ENCODE assay signal across 9 cellular contexts in the genomic region with DNA sequence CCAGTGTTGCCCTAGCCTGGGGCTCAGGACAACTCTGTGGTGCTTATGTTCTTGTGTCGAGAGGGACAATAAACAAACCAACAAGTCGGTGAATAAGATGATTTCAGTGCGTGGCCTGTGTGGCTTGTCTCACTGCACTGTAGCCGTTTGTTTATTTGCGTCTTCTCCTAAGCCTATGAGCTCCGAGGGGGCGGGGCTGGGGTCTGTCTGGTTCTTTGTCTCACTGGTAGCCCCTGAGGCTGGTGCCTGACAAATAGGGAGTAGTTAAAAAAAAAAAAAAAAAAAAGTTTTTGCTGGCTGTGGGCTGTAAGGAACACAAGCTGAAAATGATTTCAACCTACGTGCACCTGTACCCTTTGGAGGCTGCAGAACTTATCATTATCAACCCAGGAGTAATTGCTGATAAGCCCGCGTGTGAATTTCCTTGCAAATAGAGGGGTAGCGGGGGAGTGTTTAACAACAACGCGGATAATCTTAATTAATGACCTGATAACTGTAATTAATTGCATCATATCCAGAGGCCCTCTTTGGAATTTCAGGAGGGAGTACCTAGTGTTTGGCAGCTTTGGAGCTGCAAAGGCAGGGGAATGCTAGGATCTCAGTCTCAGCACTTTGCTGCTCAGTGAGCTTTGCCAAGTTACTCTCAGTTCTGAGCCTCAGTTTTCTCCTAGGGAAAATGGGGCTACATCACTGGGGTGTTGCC. TPM values are rescaled to one million over a fixed set of nuclear protein-coding genes. Genes with fewer than 3 reads are reported as not detected.
DNase-seq lines count a peak whose midpoint lies in the region; ATAC-seq and TF ChIP-seq lines count a peak whose summit lies in the region.
"Had no signal": no experiment of that assay in that cellular context is flagged by ENCODE, and none has a peak within 500 bp of the region (broad histone marks: within the 10 kb centered on the region; RNA-seq: fewer than 3 reads in every experiment).

No MANE protein-coding gene starts in this region.

- no peaks in the 10 kb centered on the region for H3K36me3 ChIP-seq in HUES48 (ENCODE audit: control insufficient read depth, insufficient read depth, low read length)

- CTCF ChIA-PET in T-cell (lab: Charles Lee), result interaction anchor here in 1 of 2 donors (0.7 kb wide), 1 partner anchor 410 kb away, joined by 7 read pairs; no protein-coding TSS in a partner anchor
- CTCF ChIA-PET in CD4-positive, alpha-beta T cell (lab: Charles Lee), result interaction anchor here (0.6 kb wide), 1 partner anchor 251 kb away, joined by 3 read pairs; no protein-coding TSS in a partner anchor

- peak overlapping the region; percentile 28 to 75 (median 36) for H3K4me3 Mint-ChIP-seq in T-cell
- H3K4me3 Mint-ChIP-seq in stimulated activated effector memory CD8-positive, alpha-beta T cell treated with anti-CD3 and anti-CD28 coated beads, Interleukin-12 subunit alpha, Interleukin-12 subunit beta, amount 100 ng/mL, for 72 hours, result peak overlapping the region; percentile 55
- H3K4me3 Mint-ChIP-seq in CD4-positive, alpha-beta T cell, result no peak overlapping the region
- H3K4me3 Mint-ChIP-seq: activated CD4-positive, alpha-beta T cell treated with anti-CD3 and anti-CD28 coated beads, Interleukin-2, amount 10 ng/mL, durations not matched to agents 7 days and 5 days had no signal

- no peaks in the 10 kb centered on the region for H3K36me3 Mint-ChIP-seq in T-cell
- H3K36me3 Mint-ChIP-seq in stimulated activated effector memory CD8-positive, alpha-beta T cell treated with anti-CD3 and anti-CD28 coated beads, Interleukin-12 subunit alpha, Interleukin-12 subunit beta, amount 100 ng/mL, for 72 hours, result peaks cover 5% of the 10 kb centered on the region
- H3K36me3 Mint-ChIP-seq in CD4-positive, alpha-beta T cell (ENCODE audit: low read depth), result no peaks in the 10 kb centered on the region

- H3K9me3 Mint-ChIP-seq in T-cell, result no peaks in the 10 kb centered on the region
- no peaks in the 10 kb centered on the region for H3K9me3 Mint-ChIP-seq in stimulated activated effector memory CD8-positive, alpha-beta T cell treated with anti-CD3 and anti-CD28 coated beads, Interleukin-12 subunit alpha, Interleukin-12 subunit beta, amount 100 ng/mL, for 72 hours
- no peaks in the 10 kb centered on the region for H3K9me3 Mint-ChIP-seq in CD4-positive, alpha-beta T cell
- H3K9me3 Mint-ChIP-seq: activated CD4-positive, alpha-beta T cell treated with anti-CD3 and anti-CD28 coated beads, Interleukin-2, amount 10 ng/mL, durations not matched to agents 7 days and 5 days had no signal

- peak overlapping the region; percentile 30; the same call in 1 of the 2 replicates for H3K9ac ChIP-seq in HUES48 (ENCODE audit: low read depth, low read length)

- H3K27me3 Mint-ChIP-seq in T-cell, result peaks cover 45 to 58% of the 10 kb centered on the region in 2 donors
- peaks cover 60% of the 10 kb centered on the region for H3K27me3 Mint-ChIP-seq in CD4-positive, alpha-beta T cell

- H3K27me3 ChIP-seq in HUES48 (ENCODE audit: control insufficient read depth, insufficient read depth, low read length), result no peaks in the 10 kb centered on the region
- peaks cover 40% of the 10 kb centered on the region for H3K27me3 ChIP-seq in CD4-positive, alpha-beta T cell (ENCODE audit: control insufficient read depth, insufficient read depth, low read length)

- ATAC-seq in T-cell (replicated peaks in 1 of 4) (no peak), HG02870 (IDR thresholded peaks at IDR 0.05; ENCODE audit: unreplicated experiment) (no peak), GM21515 (IDR thresholded peaks at IDR 0.05; ENCODE audit: unreplicated experiment) (no peak)
- no peak for ATAC-seq in stimulated activated effector memory CD8-positive, alpha-beta T cell treated with anti-CD3 and anti-CD28 coated beads, Interleukin-12 subunit alpha, Interleukin-12 subunit beta, amount 100 ng/mL, for 72 hours
- no peak for ATAC-seq in CD4-positive, alpha-beta T cell (ENCODE audit: poor library complexity)

- H3K4me1 Mint-ChIP-seq in T-cell, result peaks cover 5 to 12% (median 11%) of the 10 kb centered on the region in 3 donors
- H3K4me1 Mint-ChIP-seq in stimulated activated effector memory CD8-positive, alpha-beta T cell treated with anti-CD3 and anti-CD28 coated beads, Interleukin-12 subunit alpha, Interleukin-12 subunit beta, amount 100 ng/mL, for 72 hours, result peaks cover 9% of the 10 kb centered on the region
- peaks cover 7% of the 10 kb centered on the region for H3K4me1 Mint-ChIP-seq in CD4-positive, alpha-beta T cell (ENCODE audit: low read depth)

- peaks cover 30% of the 10 kb centered on the region for H3K4me1 ChIP-seq in HUES48 (ENCODE audit: control insufficient read depth, insufficient read depth, low read length)

- H3K27ac Mint-ChIP-seq in T-cell, result no peak overlapping the region
- H3K27ac Mint-ChIP-seq in stimulated activated effector memory CD8-positive, alpha-beta T cell treated with anti-CD3 and anti-CD28 coated beads, Interleukin-12 subunit alpha, Interleukin-12 subunit beta, amount 100 ng/mL, for 72 hours, result no peak overlapping the region
- H3K27ac Mint-ChIP-seq in CD4-positive, alpha-beta T cell, result no peak overlapping the region
- H3K27ac Mint-ChIP-seq: activated CD4-positive, alpha-beta T cell treated with anti-CD3 and anti-CD28 coated beads, Interleukin-2, amount 10 ng/mL, durations not matched to agents 7 days and 5 days had no signal

- peak overlapping the region; percentile 60 for H3K4me3 ChIP-seq in HUES48 (ENCODE audit: low read depth, low read length)

- H3K9me3 ChIP-seq in HUES48 (ENCODE audit: control insufficient read depth, insufficient read depth, low read length), result no peaks in the 10 kb centered on the region
- H3K9me3 ChIP-seq in CD4-positive, alpha-beta T cell (ENCODE audit: control insufficient read depth, low read length), result no peaks in the 10 kb centered on the region

- POLR2A ChIA-PET in T-cell (lab: Charles Lee), result no interaction called here
- POLR2A ChIA-PET in CD4-positive, alpha-beta T cell (lab: Charles Lee), result no interaction called here

- DNase-seq in T-cell (no peak), iPS-NIHi11 (ENCODE audit: low spot score) (peak; percentile 83)
- DNase-seq in stimulated activated effector memory CD8-positive, alpha-beta T cell treated with anti-CD3 and anti-CD28 coated beads, Interleukin-12 subunit alpha, Interleukin-12 subunit beta, amount 100 ng/mL, for 72 hours (ENCODE audit: low spot score in 2 of 2), result no peak
- no peak for DNase-seq in activated CD4-positive, alpha-beta T cell treated with anti-CD3 and anti-CD28 coated beads for 48 hours
- no peak for DNase-seq in CD4-positive, alpha-beta T cell
- DNase-seq: activated CD4-positive, alpha-beta T cell treated with anti-CD3 and anti-CD28 coated beads, Interleukin-2, amount 10 ng/mL, durations not matched to agents 7 days and 5 days had no signal

- peak overlapping the region; percentile 23 for H3K27ac ChIP-seq in HUES48 (ENCODE audit: low read depth, low read length)
- H3K27ac ChIP-seq in CD4-positive, alpha-beta T cell (ENCODE audit: low read depth, low read length), result no peak overlapping the region

- no peak for TF ChIP-seq CTCF in CD4-positive, alpha-beta T cell (IDR thresholded peaks at IDR 0.05)

- intact Hi-C loops in CD4-positive, alpha-beta T cell (cut with DNase I, micrococcal nuclease), result no loop called here

RNA-seq across cellular contexts. Expression of gene ARHGEF10L, which starts 0.9 kb away (rescaled TPM):
- total RNA-seq in T-cell, result under 1 TPM in 3 of 5 donors, not detected in 2; 0.12 to 0.30 (median 0.22) TPM
- total RNA-seq in CD4-positive, alpha-beta T cell, result under 1 TPM; 0.11 to 0.22 TPM
- total RNA-seq: activated CD4-positive, alpha-beta T cell treated with anti-CD3 and anti-CD28 coated beads, Interleukin-2, amount 10 ng/mL, durations not matched to agents 7 days and 5 days had no signal
